Comparison of ENCODE assay signal across 30 cellular contexts in genomic region chr11:476416-476815, GRCh38. TPM values are rescaled to one million over a fixed set of nuclear protein-coding genes. Genes with fewer than 3 reads are reported as not detected.
DNase-seq lines count a peak whose midpoint lies in the region; ATAC-seq, FAIRE-seq and TF ChIP-seq lines count a peak whose summit lies in the region.
"Had no signal": no experiment of that assay in that cellular context is flagged by ENCODE, and none has a peak within 500 bp of the region (broad histone marks: within the 10 kb centered on the region; RNA-seq: fewer than 3 reads in every experiment).

No MANE protein-coding gene starts in this region.

- no peak for TF ChIP-seq RAD21 in H1 (IDR thresholded peaks at IDR 0.05 in 1 of 2, conservative IDR thresholded peaks at IDR 0.05 in 1 of 2; ENCODE audit: low read depth in 2 of 2, low read length in 2 of 2)

- intact Hi-C loops in right cardiac atrium (cut with DNase I), result no loop called here
- intact Hi-C loops in left cardiac atrium (cut with DNase I), result no loop called here
- intact Hi-C loops in uterus (cut with DNase I; ENCODE audit: low total_unique reads), result no loop called here

- H3K27ac ChIP-seq in right cardiac atrium (ENCODE audit: low read length) (no peak overlapping the region), H1 (ENCODE audit: low read depth, low read length) (no peak overlapping the region), neuronal stem cell (replicated peaks; ENCODE audit: low read length) (no peak overlapping the region), uterus (no peak overlapping the region)
- H3K27ac ChIP-seq: PC-9 had no signal

- H2BK120ac ChIP-seq in H1 (replicated peaks; ENCODE audit: low read depth, low read length) (no peak overlapping the region), neuronal stem cell (ENCODE audit: low read depth, low read length) (no peak overlapping the region)

- H3K18ac ChIP-seq in H1 (ENCODE audit: extremely low read depth, low read length) (no peak overlapping the region), neuronal stem cell (ENCODE audit: low read length) (no peak overlapping the region)

- no peak for TF ChIP-seq EP300 in H1 (IDR thresholded peaks at IDR 0.05; ENCODE audit: borderline replicate concordance in 1 of 2, low read depth in 2 of 2, low read length in 2 of 2)

- no peak overlapping the region for H2AK5ac ChIP-seq in H1 (ENCODE audit: low read depth, low read length)
- H2AK5ac ChIP-seq in neuronal stem cell (ENCODE audit: low read depth, low read length), result no peak overlapping the region

- ATAC-seq in right cardiac atrium (no peak), left cardiac atrium (no peak), GM19023 (IDR thresholded peaks at IDR 0.05; ENCODE audit: unreplicated experiment) (no peak)

- H2BK12ac ChIP-seq in H1 (ENCODE audit: low read depth, low read length) (no peak overlapping the region), neuronal stem cell (ENCODE audit: low read length) (no peak overlapping the region)

- no peak for FAIRE-seq in H1 (lab: Jason Lieb, UNC)
- FAIRE-seq: GM12892 had no signal

- H3K27me3 ChIP-seq in right cardiac atrium (ENCODE audit: control insufficient read depth, insufficient read depth) (no peaks in the 10 kb centered on the region), H1 (replicated peaks in 1 of 4; ENCODE audit: control insufficient read depth in 3 of 4, extremely low read depth in 1 of 4, insufficient read depth in 3 of 4, low read length in 3 of 4) (no peaks in the 10 kb centered on the region), neuronal stem cell (ENCODE audit: control insufficient read depth in 3 of 3, insufficient read depth in 3 of 3, low read depth in 1 of 3, low read length in 3 of 3) (no peaks in the 10 kb centered on the region), uterus (no peaks in the 10 kb centered on the region)
- H3K27me3 ChIP-seq: BE2C had no signal

- H3K4me3 ChIP-seq in right cardiac atrium (ENCODE audit: low read length), result no peak overlapping the region
- no peak overlapping the region for H3K4me3 ChIP-seq in H1 (ENCODE audit: extremely low read depth in 1 of 4, insufficient read depth in 2 of 4, low read depth in 3 of 4, low read length in 4 of 4)
- H3K4me3 ChIP-seq in neuronal stem cell (ENCODE audit: low read length in 2 of 2), result no peak overlapping the region
- H3K4me3 ChIP-seq in uterus, result no peak overlapping the region
- H3K4me3 ChIP-seq: HAP-1, PC-9 had no signal

- H4K8ac ChIP-seq in H1 (ENCODE audit: extremely low read depth, insufficient read depth, low read length) (no peak overlapping the region), neuronal stem cell (ENCODE audit: low read depth, low read length) (no peak overlapping the region)

- no peak for TF ChIP-seq CTCF in H1 (IDR thresholded peaks at IDR 0.05; ENCODE audit: control extremely low read depth in 1 of 3, insufficient read depth in 1 of 3, low read depth in 1 of 3, low read length in 3 of 3)
- TF ChIP-seq CTCF in uterus (IDR thresholded peaks at IDR 0.05), result no peak

- H4K20me1 ChIP-seq in H1 (replicated peaks in 1 of 2; ENCODE audit: control insufficient read depth in 1 of 2, insufficient read depth in 2 of 2, low read length in 2 of 2), result peaks cover 0 to 9% of the 10 kb centered on the region in 2 experiments

- TF ChIP-seq POLR2A in H1 (IDR thresholded peaks at IDR 0.05; ENCODE audit: control extremely low read depth in 1 of 2, low read depth in 2 of 2, low read length in 2 of 2) (no peak), uterus (IDR thresholded peaks at IDR 0.05) (no peak)

- H3K79me1 ChIP-seq in H1 (ENCODE audit: low read depth, low read length) (peaks cover 16% of the 10 kb centered on the region), neuronal stem cell (ENCODE audit: low read depth, low read length) (peaks cover 22% of the 10 kb centered on the region)

- no peak overlapping the region for H2BK15ac ChIP-seq in H1 (ENCODE audit: low read length)
- no peak overlapping the region for H2BK15ac ChIP-seq in neuronal stem cell (ENCODE audit: low read length)

- H3K23ac ChIP-seq in H1 (ENCODE audit: insufficient read length), result no peak overlapping the region
- H3K23ac ChIP-seq in neuronal stem cell (ENCODE audit: low read depth, low read length, poor library complexity), result peak overlapping the region; percentile 17

- no peak overlapping the region for H2BK20ac ChIP-seq in H1 (ENCODE audit: low read length)

- DNase-seq in right cardiac atrium (peak in 2 of 3 donors; percentile 32 to 44), left cardiac atrium (no peak), H1 (ENCODE audit: low read depth in 1 of 2, low spot score in 2 of 2) (no peak), neuronal stem cell (ENCODE audit: low spot score) (no peak), uterus (no peak), NCI-H2029 (lab: John Stamatoyannopoulos, UW) (no peak), NCI-H1694 (lab: John Stamatoyannopoulos, UW) (no peak)
- DNase-seq: 8988T; ACHN; BE2C; CD8-positive, alpha-beta memory T cell; DMS 273 treated with DMSO at 0.1 percent for 48 hours; DMS79; EL; GDM1; HFFc6; KBM-7; MV-4-11; NCI-H1105; NCI-H146; NCI-H2081; NCI-H2227 treated with DMSO at 0.1 percent for 48 hours; NCI-H526 treated with DMSO at 0.1 percent for 48 hours; PC-9; SHP77 treated with DMSO at 0.1 percent for 48 hours had no signal

- H3K9me3 ChIP-seq in right cardiac atrium (ENCODE audit: control insufficient read depth, low read length) (no peaks in the 10 kb centered on the region), H1 (ENCODE audit: insufficient read depth in 2 of 2, low read depth in 1 of 2, low read length in 1 of 2) (no peaks in the 10 kb centered on the region), neuronal stem cell (replicated peaks in 1 of 2; ENCODE audit: control insufficient read depth in 2 of 2, insufficient read depth in 1 of 2, low read depth in 1 of 2, low read length in 2 of 2) (peaks cover 0 to 4% of the 10 kb centered on the region in 2 donors), uterus (no peaks in the 10 kb centered on the region)
- H3K9me3 ChIP-seq: BE2C, HAP-1 had no signal

- peaks cover 0 to 7% (median 2%) of the 10 kb centered on the region in 4 experiments; a peak in 2 of 8 replicates for H3K36me3 ChIP-seq in H1 (ENCODE audit: control insufficient read depth in 2 of 4, insufficient read depth in 4 of 4, low read length in 3 of 4)
- peaks cover 7 to 14% of the 10 kb centered on the region in 2 donors for H3K36me3 ChIP-seq in neuronal stem cell (replicated peaks in 1 of 2; ENCODE audit: control insufficient read depth in 2 of 2, insufficient read depth in 2 of 2, low read length in 2 of 2)
- no peaks in the 10 kb centered on the region for H3K36me3 ChIP-seq in uterus
- H3K36me3 ChIP-seq: BE2C, HAP-1 had no signal

- H2AFZ ChIP-seq in H1 (ENCODE audit: low read length) (no peak overlapping the region), neuronal stem cell (ENCODE audit: low read length) (no peak overlapping the region)
- H2AFZ ChIP-seq: PC-9 had no signal

- H3K4me2 ChIP-seq in H1 (ENCODE audit: insufficient read depth in 1 of 2, low read depth in 2 of 2, low read length in 2 of 2) (no peak overlapping the region), neuronal stem cell (ENCODE audit: insufficient read depth, low read length, poor library complexity, severe bottlenecking) (no peak overlapping the region)
- H3K4me2 ChIP-seq: PC-9 had no signal

- H2BK5ac ChIP-seq in H1 (ENCODE audit: low read depth, low read length) (0 out of 2 replicates have a peak overlapping the region, but pooled peaks have one; percentile 32), neuronal stem cell (ENCODE audit: low read length) (no peak overlapping the region)

- H3K4me1 ChIP-seq in right cardiac atrium (ENCODE audit: control insufficient read depth, insufficient read depth, low read length), result no peaks in the 10 kb centered on the region
- peaks cover 0 to 3% (median under 1%) of the 10 kb centered on the region in 4 experiments; a peak in 2 of 7 replicates for H3K4me1 ChIP-seq in H1 (replicated peaks in 1 of 4; ENCODE audit: control insufficient read depth in 3 of 4, insufficient read depth in 4 of 4, low read length in 3 of 4)
- peaks cover 2 to 6% of the 10 kb centered on the region in 2 donors for H3K4me1 ChIP-seq in neuronal stem cell (ENCODE audit: control insufficient read depth in 2 of 2, insufficient read depth in 1 of 2, low read depth in 1 of 2, low read length in 2 of 2)
- H3K4me1 ChIP-seq in uterus, result no peaks in the 10 kb centered on the region
- H3K4me1 ChIP-seq: BE2C, HAP-1 had no signal

- peaks cover 7 to 30% of the 10 kb centered on the region in 2 experiments for H3K79me2 ChIP-seq in H1 (ENCODE audit: control insufficient read depth in 1 of 2, insufficient read depth in 2 of 2, low read length in 2 of 2)

- H3K23me2 ChIP-seq in H1 (ENCODE audit: low read depth, low read length), result no peaks in the 10 kb centered on the region

- POLR2A ChIA-PET in H1 (lab: Charles Lee; ENCODE audit: partially characterized antibody), result interaction anchor here (0.8 to 1.8 kb wide), 6 partner anchors 9 to 59 kb away, joined by 3 to 4 read pairs (median 3); no protein-coding TSS in a partner anchor

- CTCF ChIA-PET in H1 (lab: Charles Lee; ENCODE audit: partially characterized antibody), result interaction anchor here (0.6 to 1.5 kb wide), 10 partner anchors 22 to 124 kb away, joined by 3 to 6 read pairs (median 3); no protein-coding TSS in a partner anchor

- H4K5ac ChIP-seq in H1 (ENCODE audit: insufficient read length, low read depth, low read length), result no peak overlapping the region

- no peak overlapping the region for H4K91ac ChIP-seq in H1 (replicated peaks; ENCODE audit: insufficient read length, low read length)
- H4K91ac ChIP-seq in neuronal stem cell (ENCODE audit: low read depth, low read length, poor library complexity), result no peak overlapping the region

- H3K14ac ChIP-seq in H1 (ENCODE audit: insufficient read length), result no peak overlapping the region
- H3K14ac ChIP-seq in neuronal stem cell (ENCODE audit: low read length), result no peak overlapping the region

- H3K4ac ChIP-seq in H1 (replicated peaks; ENCODE audit: insufficient read length, low read depth, low read length), result no peak overlapping the region
- no peak overlapping the region for H3K4ac ChIP-seq in neuronal stem cell (ENCODE audit: low read length)

- H3K9ac ChIP-seq in H1 (replicated peaks in 1 of 4; ENCODE audit: extremely low read depth in 1 of 4, low read depth in 3 of 4, low read length in 3 of 4), result no peak overlapping the region
- H3K9ac ChIP-seq in neuronal stem cell (ENCODE audit: low read depth, low read length, poor library complexity), result no peak overlapping the region

- no peak overlapping the region for H3K56ac ChIP-seq in H1 (replicated peaks; ENCODE audit: insufficient read length, low read depth, low read length)

- WGBS in right cardiac atrium, result 94% methylated on average over 15 of the region's 15 CpGs
- WGBS in H1 (ENCODE audit: extremely low coverage in 1 of 2, insufficient coverage in 1 of 2, insufficient read length in 1 of 2, insufficient replicate concordance in 2 of 2, low coverage in 1 of 2, low lambda C conversion rate in 2 of 2, missing lambda C conversion rate in 1 of 2), 2 experiments, result 91% methylated on average over 15 of the region's 15 CpGs; no CpG with 5 or more reads in 1 of the 2 experiments
- no CpG with 5 or more reads among the region's 15 CpGs for WGBS in neuronal stem cell (ENCODE audit: extremely low coverage in 2 of 2, insufficient read length in 2 of 2, insufficient replicate concordance in 1 of 2), 2 donors

RNA-seq across cellular contexts. Expression of gene PTDSS2, which starts 26.3 kb away (rescaled TPM):
- total RNA-seq in right cardiac atrium (10 to 100 TPM; 30.2 to 33.3 (median 30.9) TPM), left cardiac atrium (10 to 100 TPM; 21.5 to 26.5 TPM), uterus (10 to 100 TPM; 20.7 to 43.7 (median 22.8) TPM)
- polyA plus RNA-seq in right cardiac atrium (30.7 TPM), H1 (2011; rRNA removed) (68.2 and 108 TPM in 2 replicates)
- 48.7 and 52.4 TPM in 2 replicates for total RNA-seq in H1 (2021; fragmentation: NEBNext Ultra II Directional; extraction: Animal tissue kit (Norgen Biotek cat#: 25700))
- polyA plus RNA-seq in H1 (2011; cell fraction: cytosol; rRNA removed), result 69.7 TPM
- 197 TPM for polyA plus RNA-seq in H1 (2011; cell fraction: nucleus; rRNA removed)
- 33.3 to 60.1 TPM (median 54.3 TPM) in 4 replicates for polyA plus RNA-seq in H1 (2012, experiment 1 of 2)
- 51.9 TPM for polyA plus RNA-seq in H1 (2012, experiment 2 of 2)
- 42.4 TPM for polyA plus RNA-seq in H1 (2013, experiment 1 of 2)
- 39.1 TPM for polyA plus RNA-seq in H1 (2013, experiment 2 of 2)
- polyA minus RNA-seq in H1 (2011; rRNA and poly(A)+ RNA removed), result 49.6 and 57.3 TPM in 2 replicates
- 38.8 TPM for polyA minus RNA-seq in H1 (2011; cell fraction: cytosol; rRNA and poly(A)+ RNA removed)
- 51.9 TPM for polyA minus RNA-seq in H1 (2011; cell fraction: nucleus; rRNA and poly(A)+ RNA removed)
- 27.4 TPM for polyA plus RNA-seq in neuronal stem cell (2013, experiment 1 of 2)
- 26.0 TPM for polyA plus RNA-seq in neuronal stem cell (2013, experiment 2 of 2)

RNA-seq across cellular contexts. Expression of gene RNH1, which starts 30.6 kb away (rescaled TPM):
- total RNA-seq in right cardiac atrium (100 to 1,000 TPM; 188 to 203 (median 195) TPM), left cardiac atrium (100 to 1,000 TPM; 153 to 159 TPM), uterus (100 to 1,000 TPM; 111 to 175 (median 142) TPM)
- polyA plus RNA-seq in right cardiac atrium (162 TPM), H1 (2011; rRNA removed) (48.7 and 86.4 TPM in 2 replicates)
- total RNA-seq in H1 (2021; fragmentation: NEBNext Ultra II Directional; extraction: Animal tissue kit (Norgen Biotek cat#: 25700)), result 49.8 and 53.4 TPM in 2 replicates
- polyA plus RNA-seq in H1 (2011; cell fraction: cytosol; rRNA removed), result 60.1 TPM
- polyA plus RNA-seq in H1 (2011; cell fraction: nucleus; rRNA removed), result 139 TPM
- polyA plus RNA-seq in H1 (2012, experiment 1 of 2), result 36.0 to 56.2 TPM (median 54.7 TPM) in 4 replicates
- 56.3 TPM for polyA plus RNA-seq in H1 (2012, experiment 2 of 2)
- 29.5 TPM for polyA plus RNA-seq in H1 (2013, experiment 1 of 2)
- polyA plus RNA-seq in H1 (2013, experiment 2 of 2), result 27.5 TPM
- polyA minus RNA-seq in H1 (2011; rRNA and poly(A)+ RNA removed), result 29.0 and 44.4 TPM in 2 replicates
- 38.3 TPM for polyA minus RNA-seq in H1 (2011; cell fraction: cytosol; rRNA and poly(A)+ RNA removed)
- 63.2 TPM for polyA minus RNA-seq in H1 (2011; cell fraction: nucleus; rRNA and poly(A)+ RNA removed)
- polyA plus RNA-seq in neuronal stem cell (2013, experiment 1 of 2), result 35.7 TPM
- 35.1 TPM for polyA plus RNA-seq in neuronal stem cell (2013, experiment 2 of 2)

RNA-seq across cellular contexts. Expression of gene ANO9, which starts 34.6 kb away (rescaled TPM):
- total RNA-seq in right cardiac atrium (under 1 TPM; 0.14 to 0.46 (median 0.20) TPM), left cardiac atrium (1 to 10 TPM in 1 of 2 donors, under 1 TPM in 1; 0.55 to 1.6 TPM), uterus (1 to 10 TPM in 2 of 4 donors, under 1 TPM in 2; 0.59 to 8.2 (median 1.1) TPM)
- polyA plus RNA-seq in right cardiac atrium (0.20 TPM), H1 (2011; rRNA removed) (20.7 and 24.6 TPM in 2 replicates)
- 18.0 and 20.0 TPM in 2 replicates for total RNA-seq in H1 (2021; fragmentation: NEBNext Ultra II Directional; extraction: Animal tissue kit (Norgen Biotek cat#: 25700))
- 19.7 TPM for polyA plus RNA-seq in H1 (2011; cell fraction: cytosol; rRNA removed)
- 185 TPM for polyA plus RNA-seq in H1 (2011; cell fraction: nucleus; rRNA removed)
- 20.7 to 42.8 TPM (median 32.2 TPM) in 4 replicates for polyA plus RNA-seq in H1 (2012, experiment 1 of 2)
- 11.9 TPM for polyA plus RNA-seq in H1 (2012, experiment 2 of 2)
- 14.6 TPM for polyA plus RNA-seq in H1 (2013, experiment 1 of 2)
- 13.7 TPM for polyA plus RNA-seq in H1 (2013, experiment 2 of 2)
- polyA minus RNA-seq in H1 (2011; rRNA and poly(A)+ RNA removed), result 5.2 and 7.0 TPM in 2 replicates
- polyA minus RNA-seq in H1 (2011; cell fraction: cytosol; rRNA and poly(A)+ RNA removed), result 5.6 TPM
- polyA minus RNA-seq in H1 (2011; cell fraction: nucleus; rRNA and poly(A)+ RNA removed), result 19.3 TPM
- 2.8 TPM for polyA plus RNA-seq in neuronal stem cell (2013, experiment 1 of 2)
- 1.9 TPM for polyA plus RNA-seq in neuronal stem cell (2013, experiment 2 of 2)
- total RNA-seq: HFFc6, LHCN-M2, RPMI7951 had no signal

RNA-seq across cellular contexts. Expression of gene HRAS, which starts 59.0 kb away (rescaled TPM):
- 10 to 100 TPM; 45.7 to 60.4 (median 49.3) TPM for total RNA-seq in right cardiac atrium
- 64.4 TPM for polyA plus RNA-seq in right cardiac atrium
- total RNA-seq in left cardiac atrium, result 10 to 100 TPM; 47.9 to 56.5 TPM
- 54.7 and 60.9 TPM in 2 replicates for total RNA-seq in H1 (2021; fragmentation: NEBNext Ultra II Directional; extraction: Animal tissue kit (Norgen Biotek cat#: 25700))
- 44.3 and 63.4 TPM in 2 replicates for polyA plus RNA-seq in H1 (2011; rRNA removed)
- polyA plus RNA-seq in H1 (2011; cell fraction: cytosol; rRNA removed), result 47.4 TPM
- 117 TPM for polyA plus RNA-seq in H1 (2011; cell fraction: nucleus; rRNA removed)
- 63.6 to 78.2 TPM (median 69.2 TPM) in 4 replicates for polyA plus RNA-seq in H1 (2012, experiment 1 of 2)
- polyA plus RNA-seq in H1 (2012, experiment 2 of 2), result 56.3 TPM
- polyA plus RNA-seq in H1 (2013, experiment 1 of 2), result 25.7 TPM
- polyA plus RNA-seq in H1 (2013, experiment 2 of 2), result 26.0 TPM
- 28.2 and 33.1 TPM in 2 replicates for polyA minus RNA-seq in H1 (2011; rRNA and poly(A)+ RNA removed)
- 22.0 TPM for polyA minus RNA-seq in H1 (2011; cell fraction: cytosol; rRNA and poly(A)+ RNA removed)
- polyA minus RNA-seq in H1 (2011; cell fraction: nucleus; rRNA and poly(A)+ RNA removed), result 21.5 TPM
- polyA plus RNA-seq in neuronal stem cell (2013, experiment 1 of 2), result 26.4 TPM
- 25.5 TPM for polyA plus RNA-seq in neuronal stem cell (2013, experiment 2 of 2)
- total RNA-seq in uterus, result 10 to 100 TPM in 3 of 4 donors, 1 to 10 TPM in 1; 5.4 to 37.6 (median 23.8) TPM

Comparison
In these comparisons a context has a peak if more than half of its experiments do, and no peak if none do; other contexts are left out.
1. DNase-seq: peak in right cardiac atrium (2 of 3); none in left cardiac atrium (single experiment), H1 (0 of 2), neuronal stem cell (single experiment), uterus (0 of 2), NCI-H2029 (single experiment) and NCI-H1694 (single experiment).